Comparison of ENCODE assay signal across 8 cellular contexts in the genomic region with DNA sequence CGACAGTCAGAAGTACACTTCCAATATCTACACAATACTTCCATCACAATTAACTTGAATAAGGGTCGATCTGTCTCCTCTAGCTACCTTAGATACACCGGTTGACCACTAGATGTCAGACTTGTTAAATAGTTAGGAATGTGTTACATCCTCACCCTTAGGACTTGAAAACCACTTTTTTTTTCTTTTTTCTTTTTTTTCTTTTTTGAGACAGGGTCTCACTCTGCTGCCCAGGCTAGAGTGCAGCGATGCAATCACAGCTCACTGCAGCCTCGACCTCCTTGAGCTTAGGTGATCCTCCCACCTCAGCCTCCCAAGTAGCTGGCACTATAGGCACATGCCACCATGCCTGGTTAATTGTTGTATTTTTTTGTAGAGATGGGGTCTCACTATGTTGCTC.
DNase-seq lines count a peak whose midpoint lies in the region; FAIRE-seq and TF ChIP-seq lines count a peak whose summit lies in the region.

No MANE protein-coding gene starts in this region.

- no peaks in the 10 kb centered on the region for H3K36me3 Mint-ChIP-seq in osteocyte (ENCODE audit: unreplicated experiment)

- H3K27ac Mint-ChIP-seq in osteocyte (ENCODE audit: unreplicated experiment), result no peak overlapping the region

- H3K27me3 Mint-ChIP-seq in osteocyte (ENCODE audit: unreplicated experiment), result no peaks in the 10 kb centered on the region

- TF ChIP-seq POLR2A in H54 (IDR thresholded peaks at IDR 0.05; ENCODE audit: low read depth, low read length), result no peak

- H3K4me3 Mint-ChIP-seq in osteocyte (ENCODE audit: unreplicated experiment), result no peak overlapping the region

- H3K4me1 Mint-ChIP-seq in osteocyte (ENCODE audit: unreplicated experiment), result peaks cover 16% of the 10 kb centered on the region

- TF ChIP-seq CTCF in epithelial cell of proximal tubule (conservative IDR thresholded peaks at IDR 0.05; ENCODE audit: low read depth, low read length), result peak; percentile 70
- TF ChIP-seq CTCF in osteocyte (IDR thresholded peaks at IDR 0.05), result peak; percentile 78

- H3K9me3 Mint-ChIP-seq in osteocyte (ENCODE audit: unreplicated experiment), result no peaks in the 10 kb centered on the region

- FAIRE-seq in H54 (lab: Jason Lieb, UNC), result no peak

- DNase-seq in SIG-M5 treated with dmso at 0.1 percent for 504 hours (lab: John Stamatoyannopoulos, UW; ENCODE audit: unreplicated experiment) (peak; percentile 69), SIG-M5 (lab: John Stamatoyannopoulos, UW) (no peak), H54 (ENCODE audit: insufficient read length, low spot score) (peak; percentile 32), LHCN-M2 (ENCODE audit: low read depth) (peak; percentile 57), RPMI7951 (ENCODE audit: low read depth) (peak; percentile 57), epithelial cell of proximal tubule (ENCODE audit: low read depth) (peak; percentile 25), osteocyte (ENCODE audit: extremely low spot score, unreplicated experiment) (no peak), CD1c-positive myeloid dendritic cell (ENCODE audit: extremely low spot score) (no peak)

- H3K4me3 ChIP-seq in epithelial cell of proximal tubule (ENCODE audit: low read depth, low read length), result no peak overlapping the region

Comparison
In these comparisons a context has a peak if more than half of its experiments do, and no peak if none do; other contexts are left out.
1. DNase-seq: peak in SIG-M5 treated with dmso at 0.1 percent for 504 hours (single experiment), H54 (single experiment), LHCN-M2 (single experiment), RPMI7951 (single experiment) and epithelial cell of proximal tubule (single experiment); none in SIG-M5 (single experiment), osteocyte (single experiment) and CD1c-positive myeloid dendritic cell (single experiment).